Comparison of ENCODE assay signal across 8 cellular contexts in the genomic region with DNA sequence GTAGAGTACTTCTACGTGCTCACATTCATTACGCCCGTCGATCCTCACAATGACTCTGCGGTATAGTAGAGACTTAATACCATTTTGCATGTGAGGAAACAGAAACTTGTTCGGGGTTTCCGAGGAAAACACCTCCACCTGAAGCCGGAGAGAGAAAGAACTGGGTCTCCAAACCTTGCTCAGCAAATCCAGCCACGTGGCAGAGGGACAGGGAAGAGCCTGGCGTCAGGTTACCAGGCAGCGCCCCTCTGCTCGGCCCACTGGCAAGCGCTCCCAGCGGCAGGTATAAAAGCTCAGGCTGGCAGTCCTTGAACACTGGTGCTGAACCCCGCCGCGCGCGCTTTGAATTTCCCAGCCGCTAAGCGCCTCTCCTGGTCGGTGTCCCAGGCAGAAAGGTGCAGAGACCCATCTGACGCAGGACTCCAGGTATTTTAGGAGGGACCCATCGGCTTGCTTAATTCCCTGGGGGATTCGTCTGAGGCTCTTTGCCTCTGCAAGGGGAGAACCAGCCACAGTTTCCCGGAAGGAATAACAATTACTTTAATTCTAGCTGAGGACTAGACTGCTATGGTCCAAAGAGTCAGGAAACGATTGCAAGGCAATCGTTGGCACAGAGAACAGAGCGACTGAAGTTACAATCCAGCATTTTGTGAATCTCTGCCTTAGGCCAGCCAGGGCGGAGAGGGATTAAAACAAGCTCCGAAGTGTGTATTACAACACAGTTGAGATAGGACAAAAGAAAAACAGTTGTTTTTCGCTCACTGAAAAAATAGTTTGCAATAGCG. TPM values are rescaled to one million over a fixed set of nuclear protein-coding genes. Genes with fewer than 3 reads are reported as not detected.
DNase-seq lines count a peak whose midpoint lies in the region; ATAC-seq and TF ChIP-seq lines count a peak whose summit lies in the region.

A gene with protein sequence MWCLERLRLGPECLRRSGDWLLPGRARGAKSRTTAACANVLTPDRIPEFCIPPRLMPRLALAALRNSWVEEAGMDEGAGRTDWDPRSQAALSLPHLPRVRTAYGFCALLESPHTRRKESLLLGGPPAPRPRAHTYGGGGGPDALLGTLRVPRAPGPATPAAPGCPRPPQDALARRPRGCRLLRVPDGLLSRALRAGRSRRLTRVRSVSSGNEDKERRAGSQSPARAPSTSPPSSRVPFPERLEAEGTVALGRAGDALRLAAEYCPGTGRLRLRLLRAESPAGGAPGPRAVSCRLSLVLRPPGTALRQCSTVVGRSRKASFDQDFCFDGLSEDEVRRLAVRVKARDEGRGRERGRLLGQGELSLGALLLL (plus strand): TSS at position 315 of the 785 bp plus-strand sequence. CDS start 637 bp downstream, outside the sequence.

- H3K27ac Mint-ChIP-seq in endothelial cell (ENCODE audit: unreplicated experiment), result peak within 1 kb of the TSS; percentile 23

- no peaks in the 10 kb centered on the region for H3K9me3 ChIP-seq in mononuclear cell (ENCODE audit: low read depth, low read length)

- peaks cover 4% of the 10 kb centered on the region for H3K36me3 Mint-ChIP-seq in endothelial cell (ENCODE audit: low read depth, unreplicated experiment)

- ATAC-seq in GM21529 (IDR thresholded peaks at IDR 0.05; ENCODE audit: unreplicated experiment) (peak; percentile 34), HG03045 (IDR thresholded peaks at IDR 0.05; ENCODE audit: unreplicated experiment) (no peak)

- H3K4me3 Mint-ChIP-seq in endothelial cell (ENCODE audit: unreplicated experiment), result peak within 1 kb of the TSS; percentile 90

- H3K27ac ChIP-seq in ACC112 (ENCODE audit: low read depth, low read length), result no peak within 1 kb of the TSS

- H3K9me3 Mint-ChIP-seq in endothelial cell (ENCODE audit: unreplicated experiment), result no peaks in the 10 kb centered on the region

- H3K4me3 ChIP-seq in ACC112 (ENCODE audit: low read depth, low read length) (peak within 1 kb of the TSS; percentile 72), mononuclear cell (ENCODE audit: low read length) (peak within 1 kb of the TSS; percentile 24)

- H3K4me1 ChIP-seq in ACC112 (ENCODE audit: control insufficient read depth, insufficient read depth, low read length, unreplicated experiment) (peaks cover 8% of the 10 kb centered on the region), mononuclear cell (ENCODE audit: insufficient read depth, low read length) (peaks cover 25% of the 10 kb centered on the region)

- H3K27me3 ChIP-seq in ACC112 (ENCODE audit: insufficient read depth, low read length) (peaks cover 20% of the 10 kb centered on the region), mononuclear cell (ENCODE audit: insufficient read depth, low read length) (peaks cover 59% of the 10 kb centered on the region)

- H2AFZ ChIP-seq in ACC112 (ENCODE audit: low read length, unreplicated experiment), result no peak within 1 kb of the TSS

- H3K4me1 Mint-ChIP-seq in endothelial cell (ENCODE audit: unreplicated experiment), result peaks cover 14% of the 10 kb centered on the region

- peak; percentile 82 for DNase-seq in NCI-H345 treated with DMSO at 0.1 percent for 48 hours (lab: John Stamatoyannopoulos, UW; ENCODE audit: unreplicated experiment)
- DNase-seq in activated CD8-positive, alpha-beta memory T cell treated with anti-CD3 and anti-CD28 coated beads, Interleukin-2, amount 50 U/mL, for 4 hours, result peak; percentile 62
- DNase-seq in endothelial cell (ENCODE audit: low spot score), result peak; percentile 76
- peak; percentile 25 to 31 for DNase-seq in stimulated activated CD8-positive, alpha-beta memory T cell treated with anti-CD3 and anti-CD28 coated beads, Interleukin-15, amount 100 ng/mL, for 48 hours (ENCODE audit: low read depth in 2 of 2)

- H3K36me3 ChIP-seq in ACC112 (ENCODE audit: insufficient read depth, low read length), result no peaks in the 10 kb centered on the region

- TF ChIP-seq CTCF in endothelial cell (IDR thresholded peaks at IDR 0.05; ENCODE audit: unreplicated experiment), result no peak

- no peaks in the 10 kb centered on the region for H3K79me2 ChIP-seq in ACC112 (ENCODE audit: control insufficient read depth, insufficient read depth, low read length, unreplicated experiment)

- H3K27me3 Mint-ChIP-seq in endothelial cell (ENCODE audit: unreplicated experiment), result peaks cover 8% of the 10 kb centered on the region

RNA-seq across cellular contexts. Expression of the gene that starts here (rescaled TPM):
- 0.18 TPM for total RNA-seq in endothelial cell (ENCODE audit: unreplicated experiment)
- 0.21 TPM for total RNA-seq in mononuclear cell

Comparison
In these comparisons a context has a peak if more than half of its experiments do, and no peak if none do; other contexts are left out.
1. Peak in DNase-seq in endothelial cell; RNA of the gene not detected or under 1 TPM.
2. DNase-seq: peak in every context shown above with its lines; median percentile 82 in NCI-H345 treated with DMSO at 0.1 percent for 48 hours; 76 in endothelial cell; 62 in activated CD8-positive, alpha-beta memory T cell treated with anti-CD3 and anti-CD28 coated beads, Interleukin-2, amount 50 U/mL, for 4 hours; 28 in stimulated activated CD8-positive, alpha-beta memory T cell treated with anti-CD3 and anti-CD28 coated beads, Interleukin-15, amount 100 ng/mL, for 48 hours.